Comparison of ENCODE assay signal across 16 cellular contexts in genomic region chr4:183830438-183830985, GRCh38.
DNase-seq lines count a peak whose midpoint lies in the region; ATAC-seq and TF ChIP-seq lines count a peak whose summit lies in the region.
"Had no signal": no experiment of that assay in that cellular context is flagged by ENCODE, and none has a peak within 500 bp of the region (broad histone marks: within the 10 kb centered on the region; RNA-seq: fewer than 3 reads in every experiment).

No MANE protein-coding gene starts in this region.

- H3K4me1 ChIP-seq in right atrium auricular region, result peaks cover 0 to 46% of the 10 kb centered on the region in 2 donors
- peaks cover 5 to 8% of the 10 kb centered on the region in 2 donors for H3K4me1 ChIP-seq in lung (ENCODE audit: control insufficient read depth in 2 of 2, insufficient read depth in 2 of 2, low read length in 2 of 2)
- H3K4me1 ChIP-seq in aorta (ENCODE audit: control insufficient read depth in 1 of 2, insufficient read depth in 2 of 2, low read length in 2 of 2), result no peaks in the 10 kb centered on the region
- H3K4me1 ChIP-seq in GM23248 (ENCODE audit: insufficient read depth), result no peaks in the 10 kb centered on the region
- H3K4me1 ChIP-seq: uterus had no signal

- WGBS in lung, 2 donors, result 12 to 22% methylated on average over 2 of the region's 2 CpGs
- 63 to 65% methylated on average over 2 of the region's 2 CpGs for WGBS in aorta, 2 donors
- 17 to 19% methylated on average over 2 of the region's 2 CpGs for WGBS in GM23248 (ENCODE audit: low coverage in 1 of 2, low lambda C conversion rate in 2 of 2, missing lambda C conversion rate in 2 of 2), 2 experiments

- H3K27ac ChIP-seq in right atrium auricular region (peak overlapping the region in 1 of 2 donors; percentile 7), lung (ENCODE audit: low read depth in 1 of 2, low read length in 1 of 2) (peak overlapping the region in 1 of 2 donors; percentile 33), aorta (ENCODE audit: low read depth in 1 of 2, low read length in 2 of 2) (no peak overlapping the region), GM23248 (no peak overlapping the region)
- H3K27ac ChIP-seq: A549, ascending aorta, SK-N-MC had no signal

- H3F3A ChIP-seq in GM23248 (ENCODE audit: insufficient read depth), result no peaks in the 10 kb centered on the region

- no peak overlapping the region for H3K9ac ChIP-seq in GM23248

- no peak for TF ChIP-seq CTCF in right atrium auricular region (IDR thresholded peaks at IDR 0.05)
- TF ChIP-seq CTCF in epithelial cell of esophagus (IDR thresholded peaks at IDR 0.05; ENCODE audit: insufficient read depth, low read depth, low read length, missing control alignments), result no peak
- no peak for TF ChIP-seq CTCF in lung (IDR thresholded peaks at IDR 0.05; ENCODE audit: control extremely low read depth, extremely low read depth)

- intact Hi-C loops in Right ventricle myocardium superior (cut with DNase I), result no loop called here
- intact Hi-C loops in aorta (cut with DNase I), result no loop called here

- no peaks in the 10 kb centered on the region for H3K9me3 ChIP-seq in right atrium auricular region
- no peaks in the 10 kb centered on the region for H3K9me3 ChIP-seq in lung (ENCODE audit: control insufficient read depth in 2 of 2, insufficient read depth in 1 of 2, low read length in 1 of 2)
- H3K9me3 ChIP-seq in aorta (ENCODE audit: control insufficient read depth, low read length), result no peaks in the 10 kb centered on the region
- no peaks in the 10 kb centered on the region for H3K9me3 ChIP-seq in GM23248 (ENCODE audit: low read depth)
- H3K9me3 ChIP-seq: A549, ascending aorta, uterus had no signal

- H3K27me3 ChIP-seq in right atrium auricular region (no peaks in the 10 kb centered on the region), lung (ENCODE audit: control insufficient read depth, insufficient read depth) (no peaks in the 10 kb centered on the region), aorta (ENCODE audit: control insufficient read depth in 1 of 2, insufficient read depth in 2 of 2, low read length in 1 of 2) (no peaks in the 10 kb centered on the region), GM23248 (replicated peaks; ENCODE audit: insufficient read depth) (no peaks in the 10 kb centered on the region)
- H3K27me3 ChIP-seq: ascending aorta, uterus had no signal

- no peaks in the 10 kb centered on the region for H4K20me1 ChIP-seq in GM23248 (ENCODE audit: insufficient read depth)

- H3K4me2 ChIP-seq in GM23248 (ENCODE audit: unreplicated experiment), result no peak overlapping the region
- H3K4me2 ChIP-seq: A549 had no signal

- no peak overlapping the region for H2AFZ ChIP-seq in GM23248

- H3K36me3 ChIP-seq in right atrium auricular region (no peaks in the 10 kb centered on the region), lung (ENCODE audit: control insufficient read depth in 2 of 2, insufficient read depth in 2 of 2, low read length in 2 of 2) (no peaks in the 10 kb centered on the region), aorta (ENCODE audit: control insufficient read depth in 1 of 2, insufficient read depth in 2 of 2, low read length in 1 of 2) (no peaks in the 10 kb centered on the region), GM23248 (ENCODE audit: low read depth) (no peaks in the 10 kb centered on the region)
- H3K36me3 ChIP-seq: ascending aorta, uterus had no signal

- no peaks in the 10 kb centered on the region for H3K79me2 ChIP-seq in GM23248 (ENCODE audit: insufficient read depth)

- no peak for DNase-seq in Right ventricle myocardium superior
- DNase-seq in right atrium auricular region (ENCODE audit: low spot score), result no peak
- DNase-seq in epithelial cell of esophagus (ENCODE audit: low read depth), result peak; percentile 64
- DNase-seq in lung (ENCODE audit: low spot score), result no peak
- DNase-seq in aorta, result no peak
- no peak for DNase-seq in GM23248
- no peak for DNase-seq in activated gamma-delta T cell treated with Interleukin-2 at 50 U/mL for 16 hours
- DNase-seq: foreskin fibroblast; naive B cell; retina; stimulated activated CD4-positive, alpha-beta T cell treated with anti-CD3 and anti-CD28 coated beads, Interleukin-2, amount 100 ng/mL, for 48 hours had no signal

- H3K4me3 ChIP-seq in right atrium auricular region, result no peak overlapping the region
- H3K4me3 ChIP-seq in epithelial cell of esophagus (ENCODE audit: low read length), result no peak overlapping the region
- no peak overlapping the region for H3K4me3 ChIP-seq in lung
- no peak overlapping the region for H3K4me3 ChIP-seq in aorta (ENCODE audit: low read length in 2 of 2)
- no peak overlapping the region for H3K4me3 ChIP-seq in GM23248
- H3K4me3 ChIP-seq: A549, ascending aorta, SK-N-MC, uterus had no signal

- H3K9me2 ChIP-seq in GM23248 (ENCODE audit: insufficient read depth), result no peaks in the 10 kb centered on the region

- in situ Hi-C loops in GM23248 (cut with MboI), result no loop called here

- ATAC-seq in Right ventricle myocardium superior (ENCODE audit: poor library complexity) (peak; percentile 23), lung (ENCODE audit: insufficient read depth, low FRiP score) (peak; percentile 59), aorta (ENCODE audit: low FRiP score) (peak; percentile 7), HG03457 (IDR thresholded peaks at IDR 0.05; ENCODE audit: unreplicated experiment) (no peak)
- ATAC-seq: A549 had no signal
